ENCODE assay signal across 1 cellular context in the genomic region with DNA sequence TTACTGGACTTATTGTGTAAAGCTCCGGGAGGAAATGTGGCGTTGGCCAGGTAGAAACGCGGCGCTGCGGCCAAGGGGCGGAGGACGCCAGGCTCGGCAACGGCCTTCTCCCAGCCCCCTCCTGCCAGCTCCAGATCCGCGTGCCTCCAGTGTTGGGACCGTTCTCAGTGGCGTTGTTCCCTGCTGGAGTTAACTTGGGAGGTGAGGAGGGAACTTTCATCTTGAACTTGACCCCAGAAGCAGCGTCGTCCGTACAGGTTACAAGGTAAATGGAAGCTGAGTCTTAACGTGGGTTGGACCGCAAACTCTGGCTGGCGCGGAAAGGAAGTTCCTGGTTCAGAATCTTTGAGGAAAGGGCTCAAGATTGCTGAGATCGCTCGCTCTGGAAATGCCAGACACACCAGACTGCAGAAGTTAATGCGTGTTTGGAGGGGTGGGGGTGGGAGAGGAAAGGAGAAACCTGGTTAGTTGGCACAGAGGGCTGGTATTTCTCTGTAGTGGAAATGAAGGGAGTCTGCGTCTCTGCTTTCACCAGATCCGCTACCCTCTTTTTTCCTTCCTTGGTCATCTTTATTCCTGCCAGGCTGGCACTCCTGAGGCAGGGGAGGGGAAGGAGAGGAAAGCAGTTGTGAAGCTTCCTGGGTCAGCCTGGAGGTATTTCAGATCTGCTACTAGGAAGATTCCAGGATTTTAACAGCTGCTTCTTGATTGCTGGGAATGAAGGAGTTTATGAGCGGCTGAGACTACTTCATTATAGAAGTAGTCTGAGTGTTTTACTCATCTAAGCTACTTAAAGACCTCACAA.
A peak's percentile ranks its signal among the peaks of the same experiment; 100 is the strongest.
TF ChIP-seq lines count a peak whose summit lies in the region.

No MANE protein-coding gene starts in this region.

TF ChIP-seq in WTC11, 78 proteins besides CTCF, POLR2A, EP300 and RAD21 (continued from another document):
- TF ChIP-seq, protein P1, sequence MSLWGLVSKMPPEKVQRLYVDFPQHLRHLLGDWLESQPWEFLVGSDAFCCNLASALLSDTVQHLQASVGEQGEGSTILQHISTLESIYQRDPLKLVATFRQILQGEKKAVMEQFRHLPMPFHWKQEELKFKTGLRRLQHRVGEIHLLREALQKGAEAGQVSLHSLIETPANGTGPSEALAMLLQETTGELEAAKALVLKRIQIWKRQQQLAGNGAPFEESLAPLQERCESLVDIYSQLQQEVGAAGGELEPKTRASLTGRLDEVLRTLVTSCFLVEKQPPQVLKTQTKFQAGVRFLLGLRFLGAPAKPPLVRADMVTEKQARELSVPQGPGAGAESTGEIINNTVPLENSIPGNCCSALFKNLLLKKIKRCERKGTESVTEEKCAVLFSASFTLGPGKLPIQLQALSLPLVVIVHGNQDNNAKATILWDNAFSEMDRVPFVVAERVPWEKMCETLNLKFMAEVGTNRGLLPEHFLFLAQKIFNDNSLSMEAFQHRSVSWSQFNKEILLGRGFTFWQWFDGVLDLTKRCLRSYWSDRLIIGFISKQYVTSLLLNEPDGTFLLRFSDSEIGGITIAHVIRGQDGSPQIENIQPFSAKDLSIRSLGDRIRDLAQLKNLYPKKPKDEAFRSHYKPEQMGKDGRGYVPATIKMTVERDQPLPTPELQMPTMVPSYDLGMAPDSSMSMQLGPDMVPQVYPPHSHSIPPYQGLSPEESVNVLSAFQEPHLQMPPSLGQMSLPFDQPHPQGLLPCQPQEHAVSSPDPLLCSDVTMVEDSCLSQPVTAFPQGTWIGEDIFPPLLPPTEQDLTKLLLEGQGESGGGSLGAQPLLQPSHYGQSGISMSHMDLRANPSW (CRISPR knock-in tag; conservative IDR thresholded peaks at IDR 0.05; ENCODE audit: low read depth): no peak
- TF ChIP-seq CREM (CRISPR knock-in tag; IDR thresholded peaks at IDR 0.05): no peak
- no peak for TF ChIP-seq NR3C1 (CRISPR knock-in tag; conservative IDR thresholded peaks at IDR 0.05; ENCODE audit: low read depth)
- TF ChIP-seq KAT7 (CRISPR knock-in tag; IDR thresholded peaks at IDR 0.05; ENCODE audit: borderline replicate concordance): no peak
- TF ChIP-seq, protein P2, sequence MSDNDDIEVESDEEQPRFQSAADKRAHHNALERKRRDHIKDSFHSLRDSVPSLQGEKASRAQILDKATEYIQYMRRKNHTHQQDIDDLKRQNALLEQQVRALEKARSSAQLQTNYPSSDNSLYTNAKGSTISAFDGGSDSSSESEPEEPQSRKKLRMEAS (CRISPR knock-in tag; IDR thresholded peaks at IDR 0.05): peak; percentile 40; the same call in 1 of the 2 replicates
- TF ChIP-seq ETV6 (CRISPR knock-in tag; IDR thresholded peaks at IDR 0.05): 0 out of 2 replicates have a peak, but pooled peaks have one; percentile 34
